ENCODE assay signal across 17 cellular contexts in genomic region chr2:185811580-185811979, GRCh38.
DNase-seq lines count a peak whose midpoint lies in the region; ATAC-seq and TF ChIP-seq lines count a peak whose summit lies in the region.
"Had no signal": no experiment of that assay in that cellular context is flagged by ENCODE, and none has a peak within 500 bp of the region (broad histone marks: within the 10 kb centered on the region; RNA-seq: fewer than 3 reads in every experiment).

No MANE protein-coding gene starts in this region.

- no peaks in the 10 kb centered on the region for H3K4me1 Mint-ChIP-seq in GM23338
- no peaks in the 10 kb centered on the region; the same call in 1 of the 2 replicates for H3K4me1 Mint-ChIP-seq in WTC11
- H3K4me1 Mint-ChIP-seq: IgD-negative memory B cell had no signal

- no peak overlapping the region for H2AK5ac ChIP-seq in mesendoderm (ENCODE audit: low read length)

- no peak overlapping the region for H3K4me3 ChIP-seq in GM23338
- no peak overlapping the region for H3K4me3 ChIP-seq in mesendoderm (ENCODE audit: low read length)
- H3K4me3 ChIP-seq in BE2C (ENCODE audit: low read depth, low read length): no peak overlapping the region
- H3K4me3 ChIP-seq in SK-N-SH (ENCODE audit: low read depth in 2 of 2, low read length in 1 of 2): no peak overlapping the region
- H3K4me3 ChIP-seq: GM12878 had no signal

- H3K9ac ChIP-seq in mesendoderm (ENCODE audit: low read length): no peak overlapping the region
- H3K9ac ChIP-seq in SK-N-SH: no peak overlapping the region

- no peak for TF ChIP-seq EP300 in SK-N-SH (IDR thresholded peaks at IDR 0.05; ENCODE audit: borderline replicate concordance in 1 of 2, low read depth in 1 of 2, low read length in 1 of 2)

- CTCF ChIA-PET in WTC11 (lab: Charles Lee) (no interaction called here), SK-N-SH (lab: Yijun Ruan, JAX) (no interaction called here)

- H4K5ac ChIP-seq in mesendoderm (ENCODE audit: low read length): no peak overlapping the region

- H3K4me1 ChIP-seq in GM23338 (ENCODE audit: insufficient read depth) (no peaks in the 10 kb centered on the region), mesendoderm (ENCODE audit: control insufficient read depth, low read depth, low read length) (no peaks in the 10 kb centered on the region), BE2C (no peaks in the 10 kb centered on the region), SK-N-SH (ENCODE audit: control insufficient read depth in 1 of 2, insufficient read depth in 2 of 2, low read depth in 1 of 2, low read length in 1 of 2) (no peaks in the 10 kb centered on the region)

- DNase-seq in GM23338 (ENCODE audit: low spot score): peak; percentile 48
- DNase-seq in WTC11 (ENCODE audit: low spot score): peak; percentile 10
- peak; percentile 9 for DNase-seq in iPS DF 19.7 (ENCODE audit: low read depth, low spot score)
- DNase-seq in mesendoderm: peak; percentile 27
- DNase-seq in BE2C: no peak
- DNase-seq in SK-N-SH: no peak
- DNase-seq in effector CD4-positive, alpha-beta T cell: no peak
- DNase-seq in GM20000 (ENCODE audit: low spot score): no peak
- DNase-seq: ACHN; C1 segment of cervical spinal cord; Calu3; CD4-positive, alpha-beta T cell; DMS 273 treated with DMSO at 0.1 percent for 48 hours; GOT3 had no signal

- H3K9me2 ChIP-seq in GM23338 (ENCODE audit: insufficient read depth) (peaks cover 6% of the 10 kb centered on the region), SK-N-SH (no peaks in the 10 kb centered on the region)

- no peak overlapping the region for H3K56ac ChIP-seq in mesendoderm (ENCODE audit: low read length)

- H3K18ac ChIP-seq in mesendoderm (ENCODE audit: low read length): no peak overlapping the region

- H2BK5ac ChIP-seq in mesendoderm (ENCODE audit: low read length): no peak overlapping the region

- H2AFZ ChIP-seq in GM23338 (no peak overlapping the region), SK-N-SH (ENCODE audit: low read depth) (no peak overlapping the region)

- H3K36me3 ChIP-seq in GM23338 (ENCODE audit: insufficient read depth) (no peaks in the 10 kb centered on the region), mesendoderm (ENCODE audit: control insufficient read depth, insufficient read depth, low read length) (no peaks in the 10 kb centered on the region), BE2C (no peaks in the 10 kb centered on the region), SK-N-SH (replicated peaks in 1 of 2; ENCODE audit: control insufficient read depth in 1 of 2, insufficient read depth in 2 of 2, low read length in 1 of 2) (no peaks in the 10 kb centered on the region)

- peaks cover 5% of the 10 kb centered on the region; the same call in 2 of the 3 replicates for H3K36me3 Mint-ChIP-seq in GM23338 (ENCODE audit: low read depth)
- peaks cover 7% of the 10 kb centered on the region for H3K36me3 Mint-ChIP-seq in WTC11
- H3K36me3 Mint-ChIP-seq: IgD-negative memory B cell had no signal

- H3K9me3 Mint-ChIP-seq in GM23338 (peaks cover 8% of the 10 kb centered on the region; the same call in 2 of the 3 replicates), WTC11 (peaks cover 10% of the 10 kb centered on the region)

- no peaks in the 10 kb centered on the region for H3K27me3 Mint-ChIP-seq in GM23338 (ENCODE audit: insufficient read depth, low read depth, poor library complexity)
- no peaks in the 10 kb centered on the region for H3K27me3 Mint-ChIP-seq in WTC11 (ENCODE audit: low read depth)
- H3K27me3 Mint-ChIP-seq: CD4-positive, alpha-beta T cell; IgD-negative memory B cell had no signal

- TF ChIP-seq RAD21 in SK-N-SH (IDR thresholded peaks at IDR 0.05; ENCODE audit: low read length): no peak

- H3K4me2 ChIP-seq in GM23338: no peak overlapping the region
- no peak overlapping the region for H3K4me2 ChIP-seq in mesendoderm (ENCODE audit: low read length)
- H3K4me2 ChIP-seq in SK-N-SH: no peak overlapping the region

- no peaks in the 10 kb centered on the region for H3K79me1 ChIP-seq in mesendoderm (ENCODE audit: low read length)

- H3K79me2 ChIP-seq in GM23338 (replicated peaks; ENCODE audit: insufficient read depth) (no peaks in the 10 kb centered on the region), mesendoderm (ENCODE audit: control insufficient read depth, insufficient read depth, low read length) (no peaks in the 10 kb centered on the region), SK-N-SH (ENCODE audit: insufficient read depth) (no peaks in the 10 kb centered on the region)

- no peak for TF ChIP-seq CTCF in GM23338 (conservative IDR thresholded peaks at IDR 0.05; ENCODE audit: low read depth in 2 of 2)
- TF ChIP-seq CTCF in WTC11 (IDR thresholded peaks at IDR 0.05): no peak
- TF ChIP-seq CTCF in BE2C (IDR thresholded peaks at IDR 0.05; ENCODE audit: low read depth, low read length): no peak
- TF ChIP-seq CTCF in SK-N-SH (IDR thresholded peaks at IDR 0.05): no peak
- no peak for TF ChIP-seq CTCF in GM20000 (IDR thresholded peaks at IDR 0.05; ENCODE audit: extremely low read depth, missing control alignments)

- no peak overlapping the region for H3K23ac ChIP-seq in mesendoderm (ENCODE audit: low read length)

- no peak overlapping the region for H2BK120ac ChIP-seq in mesendoderm (ENCODE audit: low read depth, low read length)

- no peak overlapping the region for H3K4me3 Mint-ChIP-seq in GM23338
- no peak overlapping the region for H3K4me3 Mint-ChIP-seq in WTC11
- H3K4me3 Mint-ChIP-seq: CD4-positive, alpha-beta T cell; IgD-negative memory B cell had no signal

- ATAC-seq in GM23338: peak; percentile 49
- ATAC-seq in WTC11: peak; percentile 88
- ATAC-seq: GM12878, HCT116 had no signal

- POLR2A ChIA-PET in WTC11 (lab: Charles Lee) (no interaction called here), SK-N-SH (lab: Yijun Ruan, JAX) (no interaction called here)

- H3K27ac ChIP-seq in GM23338 (ENCODE audit: low read depth) (no peak overlapping the region), mesendoderm (ENCODE audit: low read depth, low read length) (no peak overlapping the region), SK-N-SH (ENCODE audit: low read depth in 2 of 2, low read length in 1 of 2) (no peak overlapping the region)

- H3K9me3 ChIP-seq in BE2C: no peaks in the 10 kb centered on the region
- H3K9me3 ChIP-seq in SK-N-SH: no peaks in the 10 kb centered on the region

- H3K27ac Mint-ChIP-seq in GM23338 (no peak overlapping the region), WTC11 (no peak overlapping the region)
- H3K27ac Mint-ChIP-seq: CD4-positive, alpha-beta T cell; IgD-negative memory B cell had no signal

- no peaks in the 10 kb centered on the region for H3F3A ChIP-seq in GM23338 (replicated peaks; ENCODE audit: low read depth)
- H3F3A ChIP-seq in SK-N-SH (replicated peaks; ENCODE audit: insufficient read depth): no peaks in the 10 kb centered on the region

- WGBS in mesendoderm (ENCODE audit: extremely low coverage, insufficient coverage, low lambda C conversion rate): no CpG with 5 or more reads among the region's 2 CpGs
- WGBS in SK-N-SH (ENCODE audit: low lambda C conversion rate): 100% methylated on average over 2 of the region's 2 CpGs

- no peak overlapping the region for H3K4ac ChIP-seq in mesendoderm (ENCODE audit: low read depth, low read length)

- H3K27me3 ChIP-seq in GM23338 (ENCODE audit: insufficient read depth) (no peaks in the 10 kb centered on the region), mesendoderm (ENCODE audit: insufficient read depth, low read length, poor library complexity) (no peaks in the 10 kb centered on the region), BE2C (no peaks in the 10 kb centered on the region), SK-N-SH (ENCODE audit: insufficient read depth) (no peaks in the 10 kb centered on the region)

- H2BK15ac ChIP-seq in mesendoderm (replicated peaks; ENCODE audit: low read depth): no peak overlapping the region

- H4K8ac ChIP-seq in mesendoderm (ENCODE audit: low read depth, low read length): no peak overlapping the region

- H4K20me1 ChIP-seq in GM23338 (replicated peaks; ENCODE audit: insufficient read depth) (no peaks in the 10 kb centered on the region), SK-N-SH (ENCODE audit: insufficient read depth) (no peaks in the 10 kb centered on the region)

TF ChIP-seq in WTC11, 78 proteins besides CTCF, POLR2A, EP300 and RAD21:
- no peak for TF ChIP-seq KAT7 (CRISPR knock-in tag; IDR thresholded peaks at IDR 0.05; ENCODE audit: borderline replicate concordance)

TF ChIP-seq in SK-N-SH, 30 proteins besides CTCF, POLR2A, EP300 and RAD21 (continues in another document):
- TF ChIP-seq JUND (IDR thresholded peaks at IDR 0.05): no peak
- TF ChIP-seq MXI1 (IDR thresholded peaks at IDR 0.05; ENCODE audit: low read depth, low read length): no peak
- TF ChIP-seq CHD2 (IDR thresholded peaks at IDR 0.05; ENCODE audit: low read length, partially characterized antibody): no peak
- no peak for TF ChIP-seq REST (IDR thresholded peaks at IDR 0.05; ENCODE audit: low read depth, low read length)
- TF ChIP-seq TAF1 (IDR thresholded peaks at IDR 0.05; ENCODE audit: borderline replicate concordance, low read depth, low read length): no peak
- no peak for TF ChIP-seq GABPA (IDR thresholded peaks at IDR 0.05; ENCODE audit: low read depth)
- TF ChIP-seq GATA2 (CRISPR knock-in tag; IDR thresholded peaks at IDR 0.05): no peak
- no peak for TF ChIP-seq RCOR1 (IDR thresholded peaks at IDR 0.05; ENCODE audit: low read length)
- TF ChIP-seq FOXM1 (IDR thresholded peaks at IDR 0.05; ENCODE audit: low read depth): no peak
- TF ChIP-seq TCF12 (IDR thresholded peaks at IDR 0.05): no peak

Comparison
In these comparisons a context has a peak if more than half of its experiments do, and no peak if none do; other contexts are left out.
1. DNase-seq: peak in GM23338 (single experiment), WTC11 (single experiment), iPS DF 19.7 (single experiment) and mesendoderm (single experiment); none in BE2C (single experiment), SK-N-SH (single experiment), effector CD4-positive, alpha-beta T cell (single experiment) and GM20000 (single experiment).